Comparison of ENCODE assay signal across 1 cellular context in genomic region chr1:40096977-40097782, GRCh38.
TF ChIP-seq lines count a peak whose summit lies in the region.

Gene PPT1, minus strand, starts transcription at chr1:40097252. Its CDS starts 14 bp downstream, at chr1:40097238.

TF ChIP-seq in IMR-90, 13 proteins besides CTCF, POLR2A, EP300 and RAD21:
- TF ChIP-seq NFE2L2 (IDR thresholded peaks at IDR 0.05; ENCODE audit: low read depth, low read length) (no peak), SMC3 (IDR thresholded peaks at IDR 0.05; ENCODE audit: low read depth, low read length) (no peak), CEBPB (IDR thresholded peaks at IDR 0.05; ENCODE audit: low read depth, low read length) (no peak), USF2 (IDR thresholded peaks at IDR 0.05; ENCODE audit: low read depth, low read length) (peak; percentile 91)
